ENCODE assay signal across 7 cellular contexts in the genomic region with DNA sequence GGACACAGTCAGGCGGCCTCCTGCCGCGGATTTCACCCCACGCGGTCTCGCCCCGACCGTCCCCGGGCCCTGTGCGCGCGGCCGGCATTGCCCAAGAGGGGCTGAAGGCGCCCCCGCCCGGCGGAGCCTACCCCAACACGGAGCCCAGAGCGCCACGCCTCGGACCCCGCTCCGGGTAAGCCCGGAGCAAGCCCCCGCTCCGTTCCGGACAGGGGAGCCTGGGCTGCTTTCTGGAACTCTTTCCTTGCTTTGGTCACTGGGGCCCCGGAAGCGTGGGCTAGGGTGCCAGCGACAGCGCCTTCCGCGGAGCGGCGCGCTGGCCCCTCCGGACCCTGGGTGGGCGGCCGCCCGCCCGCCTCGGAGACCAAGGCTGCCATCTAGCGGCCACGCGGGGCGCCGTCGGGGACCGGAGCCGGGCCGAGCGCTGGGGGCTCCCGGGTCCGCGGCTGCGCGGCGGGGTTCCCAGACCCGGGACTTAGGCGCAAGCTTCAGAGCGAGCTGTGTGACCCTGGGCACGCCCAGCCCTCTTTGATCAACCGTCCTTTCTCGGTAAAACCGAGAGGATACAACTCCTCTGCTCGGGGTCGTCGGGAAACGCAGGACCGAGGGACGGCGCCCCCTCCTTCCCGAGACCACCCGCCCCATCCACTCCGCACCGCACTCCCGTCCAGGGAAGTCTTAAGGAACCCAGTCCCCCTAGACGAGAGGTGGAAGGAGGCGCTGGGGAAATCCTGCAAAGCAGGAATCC. TPM values are rescaled to one million over a fixed set of nuclear protein-coding genes. Genes with fewer than 3 reads are reported as not detected.
A peak's percentile ranks its signal among the peaks of the same experiment; 100 is the strongest.
DNase-seq lines count a peak whose midpoint lies in the region; ATAC-seq, FAIRE-seq and TF ChIP-seq lines count a peak whose summit lies in the region.

No MANE protein-coding gene starts in this region.

- no peak for TF ChIP-seq POLR2A in K562 (conservative IDR thresholded peaks at IDR 0.05)

- H3K36me3 ChIP-seq in SU-DHL-6 (ENCODE audit: low read length) (no peaks in the 10 kb centered on the region), K562 (ENCODE audit: control insufficient read depth, insufficient read depth, low read length) (no peaks in the 10 kb centered on the region), keratinocyte (ENCODE audit: control insufficient read depth in 2 of 2, extremely low read depth in 1 of 2, insufficient read depth in 2 of 2, low read length in 2 of 2) (no peaks in the 10 kb centered on the region)

- H3K27me3 ChIP-seq in SU-DHL-6 (ENCODE audit: low read length) (no peaks in the 10 kb centered on the region), K562 (ENCODE audit: control insufficient read depth in 2 of 2, insufficient read depth in 2 of 2, low read length in 2 of 2) (no peaks in the 10 kb centered on the region; a peak in 1 of 5 replicates), keratinocyte (ENCODE audit: control insufficient read depth, extremely low read depth, insufficient read depth, low read length) (peaks cover 70% of the 10 kb centered on the region)

- 24% methylated on average over 60 of the region's 79 CpGs for WGBS in K562 (ENCODE audit: insufficient coverage, low coverage, missing lambda C conversion rate)

- H3K9ac ChIP-seq in SU-DHL-6 (ENCODE audit: low read length), result no peak overlapping the region
- H3K9ac ChIP-seq in K562 (ENCODE audit: insufficient read depth in 1 of 2, low read depth in 2 of 2, low read length in 2 of 2), result peak overlapping the region; percentile 37 to 84; a peak in 3 of 4 replicates
- no peak overlapping the region for H3K9ac ChIP-seq in keratinocyte (ENCODE audit: control insufficient read depth, extremely low read depth, insufficient read depth, low read length)

- H3K27ac ChIP-seq in SU-DHL-6 (ENCODE audit: low read depth, low read length), result no peak overlapping the region
- no peak overlapping the region for H3K27ac ChIP-seq in K562 (ENCODE audit: extremely low read depth, low read depth, low read length)
- no peak overlapping the region for H3K27ac ChIP-seq in keratinocyte (ENCODE audit: control insufficient read depth, insufficient read depth, low read length)

- no peak for TF ChIP-seq EP300 in K562 (IDR thresholded peaks at IDR 0.05; ENCODE audit: low read length)

- no peak overlapping the region for H3K4me3 ChIP-seq in SU-DHL-6 (ENCODE audit: insufficient read depth, low read length, poor library complexity, severe bottlenecking)
- H3K4me3 ChIP-seq in K562, result peak overlapping the region; percentile 23
- H3K4me3 ChIP-seq in keratinocyte (ENCODE audit: control insufficient read depth in 2 of 3, extremely low read depth in 1 of 3, insufficient read depth in 2 of 3, low read depth in 1 of 3, low read length in 3 of 3), result no peak overlapping the region

- no peak overlapping the region for H2AFZ ChIP-seq in SU-DHL-6 (ENCODE audit: low read depth, low read length, severe bottlenecking)
- H2AFZ ChIP-seq in K562 (ENCODE audit: low read depth, low read length), result peak overlapping the region; percentile 95
- H2AFZ ChIP-seq in keratinocyte (ENCODE audit: control insufficient read depth, low read length), result no peak overlapping the region

- CTCF ChIA-PET in K562 (lab: Yijun Ruan, JAX; ENCODE audit: low intra/inter-chr PET ratio), result interaction anchor here (0.6 to 2.1 kb wide), 2 partner anchors 82 to 210 kb away, joined by 4 to 9 read pairs; no protein-coding TSS in a partner anchor

- H4K20me1 ChIP-seq in SU-DHL-6 (ENCODE audit: low read depth, low read length) (no peaks in the 10 kb centered on the region), K562 (replicated peaks; ENCODE audit: control insufficient read depth, insufficient read depth, low read length) (no peaks in the 10 kb centered on the region), keratinocyte (ENCODE audit: control insufficient read depth, extremely low read depth, insufficient read depth, low read length) (no peaks in the 10 kb centered on the region)

- no peaks in the 10 kb centered on the region for H3K9me3 ChIP-seq in SU-DHL-6 (ENCODE audit: insufficient read depth, low read length)
- H3K9me3 ChIP-seq in K562 (replicated peaks; ENCODE audit: control insufficient read depth, insufficient read depth, low read depth, low read length), result peaks cover 21% of the 10 kb centered on the region
- no peaks in the 10 kb centered on the region for H3K9me3 ChIP-seq in keratinocyte (ENCODE audit: control insufficient read depth, low read depth, low read length)

- FAIRE-seq in K562 (lab: Jason Lieb, UNC), result no peak
- FAIRE-seq in keratinocyte (lab: Jason Lieb, UNC), result no peak

- no peaks in the 10 kb centered on the region for H3K9me1 ChIP-seq in K562 (ENCODE audit: control insufficient read depth, insufficient read depth, low read length)
- no peaks in the 10 kb centered on the region for H3K9me1 ChIP-seq in keratinocyte (ENCODE audit: control insufficient read depth, extremely low read depth, insufficient read depth, low read length)

- in situ Hi-C loops in K562 (cut with MboI), result loop anchor here (5.0 kb wide), 1 partner anchor 206 kb away; no protein-coding TSS in a partner anchor

- DNase-seq in GM19238 (ENCODE audit: insufficient read length, low spot score) (peak; percentile 45), K562 (ENCODE audit: extremely low read depth in 1 of 4, low spot score in 3 of 4) (peak; percentile 68 to 93 (median 88)), keratinocyte (ENCODE audit: low read depth, low spot score) (no peak)
- DNase-seq in stimulated activated CD4-positive, alpha-beta T cell treated with anti-CD3 and anti-CD28 coated beads, TNF-alpha, amount 100 ng/mL, for 4 hours (ENCODE audit: low read depth in 3 of 3), result peak in 2 of 3 experiments; percentile 33 to 35

- POLR2A ChIA-PET in K562 (lab: Yijun Ruan, JAX), result no interaction called here

- ATAC-seq in K562, result peak; percentile 69
- ATAC-seq in HG03108 (IDR thresholded peaks at IDR 0.05; ENCODE audit: unreplicated experiment), result no peak
- ATAC-seq in HG03571 (IDR thresholded peaks at IDR 0.05; ENCODE audit: unreplicated experiment), result no peak

- dilution Hi-C loops in keratinocyte (cut with MboI; ENCODE audit: extremely low pct_ligation_motif_present, low sequenced_read_pairs), result loop anchor here (25.0 kb wide), 1 partner anchor 281 kb away; no protein-coding TSS in a partner anchor

- intact Hi-C loops in K562 (cut with micrococcal nuclease), result loop anchor here (5.0 to 10.0 kb wide), 2 partner anchors 73 to 96 kb away; no protein-coding TSS in a partner anchor

- H3K4me1 ChIP-seq in K562 (replicated peaks in 1 of 2; ENCODE audit: control insufficient read depth in 2 of 2, insufficient read depth in 2 of 2, low read length in 2 of 2) (peaks cover 30 to 32% of the 10 kb centered on the region in 2 experiments), keratinocyte (ENCODE audit: control insufficient read depth, extremely low read depth, insufficient read depth, low read length) (no peaks in the 10 kb centered on the region)

- no peaks in the 10 kb centered on the region for H3F3A ChIP-seq in SU-DHL-6 (ENCODE audit: insufficient read depth)

- TF ChIP-seq RAD21 in K562 (CRISPR knock-in tag; conservative IDR thresholded peaks at IDR 0.05 in 1 of 2, IDR thresholded peaks at IDR 0.05 in 1 of 2), result peak; percentile 91 to 96

- H3K9me2 ChIP-seq in SU-DHL-6 (replicated peaks; ENCODE audit: insufficient read depth, low read length), result no peaks in the 10 kb centered on the region

- H3K4me2 ChIP-seq in SU-DHL-6 (ENCODE audit: low read depth, low read length, poor library complexity, severe bottlenecking) (no peak overlapping the region), K562 (ENCODE audit: insufficient read depth, low read length) (peak overlapping the region; percentile 65), keratinocyte (ENCODE audit: control insufficient read depth, extremely low read depth, insufficient read depth, low read depth, low read length) (peak overlapping the region; percentile 39)

- TF ChIP-seq CTCF in SU-DHL-6 (IDR thresholded peaks at IDR 0.05; ENCODE audit: insufficient read depth, low read length, poor library complexity, severe bottlenecking) (peak; percentile 78), K562 (IDR thresholded peaks at IDR 0.05 in 2 of 3, conservative IDR thresholded peaks at IDR 0.05 in 1 of 3; ENCODE audit: insufficient read depth in 2 of 3, low read depth in 1 of 3, low read length in 3 of 3) (peak; percentile 83 to 97 (median 83)), keratinocyte (optimal IDR thresholded peaks at IDR 0.05 in 1 of 3, IDR thresholded peaks at IDR 0.05 in 1 of 3, conservative IDR thresholded peaks at IDR 0.05 in 1 of 3; ENCODE audit: extremely low read depth in 1 of 3, insufficient read depth in 2 of 3, low read length in 3 of 3) (peak in 2 of 3 experiments; percentile 58 to 68)

- no peaks in the 10 kb centered on the region for H3K79me2 ChIP-seq in SU-DHL-6 (ENCODE audit: insufficient read depth, low read length)
- no peaks in the 10 kb centered on the region for H3K79me2 ChIP-seq in K562 (ENCODE audit: control insufficient read depth, insufficient read depth, low read length)
- no peaks in the 10 kb centered on the region for H3K79me2 ChIP-seq in keratinocyte (ENCODE audit: control insufficient read depth, insufficient read depth, low read length)

- no TSS peak for BruUV-seq in K562 (replicated peaks; lab: Mats Ljungman, UMichigan)

RNA-seq across cellular contexts. Expression of gene RRAGC, which starts 41.4 kb away (rescaled TPM):
- total RNA-seq in K562 (2011; cell fraction: chromatin; rRNA removed; ENCODE audit: low replicate concordance), result 9.8 and 29.7 TPM in 2 replicates
- 6.5 and 6.7 TPM in 2 replicates for total RNA-seq in K562 (2011; cell fraction: nucleolus; rRNA removed)
- 12.3 and 24.0 TPM in 2 replicates for total RNA-seq in K562 (2011; cell fraction: nucleoplasm; rRNA removed)
- 3.9 and 4.4 TPM in 2 replicates for total RNA-seq in K562 (2014; rRNA removed)
- total RNA-seq in K562 (2014; rRNA removed; fragmentation: Illumina TruSeq; extraction: Trizol), result 10.7 and 11.9 TPM in 2 replicates
- 13.1 and 13.4 TPM in 2 replicates for total RNA-seq in K562 (2015; rRNA removed; fragmentation: Illumina TruSeq; extraction: Trizol)
- total RNA-seq in K562 (2021), result 13.6 and 14.6 TPM in 2 replicates
- 9.4 and 10.9 TPM in 2 replicates for polyA plus RNA-seq in K562 (2011; rRNA removed)
- polyA plus RNA-seq in K562 (2011; cell fraction: cytosol; rRNA removed), result 2.7 and 7.6 TPM in 2 replicates
- polyA plus RNA-seq in K562 (2011; cell fraction: nucleus; rRNA removed), result 3.3 and 4.9 TPM in 2 replicates
- polyA plus RNA-seq in K562 (2012), result 18.3 and 27.8 TPM in 2 replicates
- 14.2 and 14.8 TPM in 2 replicates for polyA plus RNA-seq in K562 (2014; fragmentation: Illumina TruSeq; extraction: Trizol)
- polyA plus RNA-seq in K562 (2014; fragmentation: Nextera tagmentation; extraction: Ambion mirVana), result 10 to 100 TPM; 10.4 to 16.9 TPM
- 7.3 and 10.6 TPM in 2 replicates for polyA plus RNA-seq in K562 (2014; rRNA removed)
- 8.5 and 10.3 TPM in 2 replicates for polyA minus RNA-seq in K562 (2011; rRNA and poly(A)+ RNA removed)
- polyA minus RNA-seq in K562 (2011; cell fraction: cytosol; rRNA and poly(A)+ RNA removed), result 5.1 and 5.2 TPM in 2 replicates
- polyA minus RNA-seq in K562 (2011; cell fraction: nucleus; rRNA and poly(A)+ RNA removed), result 2.2 and 6.1 TPM in 2 replicates
- 28.8 to 37.8 TPM (median 29.0 TPM) in 3 replicates for polyA plus RNA-seq in keratinocyte
- polyA plus RNA-seq in keratinocyte (2011; ENCODE audit: low read depth), result 38.0 TPM
- 35.0 and 69.4 TPM in 2 replicates for polyA plus RNA-seq in keratinocyte (2011; cell fraction: cytosol; rRNA removed)
- 31.2 and 39.3 TPM in 2 replicates for polyA plus RNA-seq in keratinocyte (2011; cell fraction: nucleus; rRNA removed)
- 36.9 and 63.5 TPM in 2 replicates for polyA plus RNA-seq in keratinocyte (2012; ENCODE audit: low replicate concordance)
- 7.8 to 24.3 TPM (median 14.8 TPM) in 3 replicates for polyA minus RNA-seq in keratinocyte
- polyA minus RNA-seq in keratinocyte (2011; cell fraction: cytosol; rRNA and poly(A)+ RNA removed), result 17.5 TPM
- 9.5 and 20.6 TPM in 2 replicates for polyA minus RNA-seq in keratinocyte (2011; cell fraction: nucleus; rRNA and poly(A)+ RNA removed)

RNA-seq across cellular contexts. Expression of gene MYCBP, which starts 55.0 kb away (rescaled TPM):
- 4.2 and 8.4 TPM in 2 replicates for total RNA-seq in K562 (2011; cell fraction: chromatin; rRNA removed; ENCODE audit: low replicate concordance)
- 4.3 and 4.8 TPM in 2 replicates for total RNA-seq in K562 (2011; cell fraction: nucleolus; rRNA removed)
- total RNA-seq in K562 (2011; cell fraction: nucleoplasm; rRNA removed), result 12.2 and 25.1 TPM in 2 replicates
- total RNA-seq in K562 (2014; rRNA removed), result 32.3 and 33.5 TPM in 2 replicates
- 76.2 and 86.3 TPM in 2 replicates for total RNA-seq in K562 (2014; rRNA removed; fragmentation: Illumina TruSeq; extraction: Trizol)
- total RNA-seq in K562 (2015; rRNA removed; fragmentation: Illumina TruSeq; extraction: Trizol), result 43.9 and 49.6 TPM in 2 replicates
- total RNA-seq in K562 (2021), result 78.9 and 92.3 TPM in 2 replicates
- polyA plus RNA-seq in K562 (2011; rRNA removed), result 61.3 and 72.9 TPM in 2 replicates
- 28.2 and 58.9 TPM in 2 replicates for polyA plus RNA-seq in K562 (2011; cell fraction: cytosol; rRNA removed)
- 14.8 and 26.1 TPM in 2 replicates for polyA plus RNA-seq in K562 (2011; cell fraction: nucleus; rRNA removed)
- polyA plus RNA-seq in K562 (2012), result 40.5 and 51.2 TPM in 2 replicates
- 64.4 and 71.2 TPM in 2 replicates for polyA plus RNA-seq in K562 (2014; fragmentation: Illumina TruSeq; extraction: Trizol)
- 100 to 1,000 TPM; 227 to 253 TPM for polyA plus RNA-seq in K562 (2014; fragmentation: Nextera tagmentation; extraction: Ambion mirVana)
- polyA plus RNA-seq in K562 (2014; rRNA removed), result 51.4 and 53.7 TPM in 2 replicates
- 47.8 and 54.5 TPM in 2 replicates for polyA minus RNA-seq in K562 (2011; rRNA and poly(A)+ RNA removed)
- polyA minus RNA-seq in K562 (2011; cell fraction: cytosol; rRNA and poly(A)+ RNA removed), result 16.3 and 23.9 TPM in 2 replicates
- polyA minus RNA-seq in K562 (2011; cell fraction: nucleus; rRNA and poly(A)+ RNA removed), result 3.2 and 8.7 TPM in 2 replicates
- 22.4 to 39.9 TPM (median 23.9 TPM) in 3 replicates for polyA plus RNA-seq in keratinocyte
- 29.6 TPM for polyA plus RNA-seq in keratinocyte (2011; ENCODE audit: low read depth)
- polyA plus RNA-seq in keratinocyte (2011; cell fraction: cytosol; rRNA removed), result 22.3 and 40.8 TPM in 2 replicates
- 11.5 and 14.7 TPM in 2 replicates for polyA plus RNA-seq in keratinocyte (2011; cell fraction: nucleus; rRNA removed)
- polyA plus RNA-seq in keratinocyte (2012; ENCODE audit: low replicate concordance), result 16.3 and 23.2 TPM in 2 replicates
- 6.0 to 25.8 TPM (median 16.8 TPM) in 3 replicates for polyA minus RNA-seq in keratinocyte
- polyA minus RNA-seq in keratinocyte (2011; cell fraction: cytosol; rRNA and poly(A)+ RNA removed), result 11.5 TPM
- polyA minus RNA-seq in keratinocyte (2011; cell fraction: nucleus; rRNA and poly(A)+ RNA removed), result 5.4 and 7.0 TPM in 2 replicates

Comparison
In these comparisons a context has a peak if more than half of its experiments do, and no peak if none do; other contexts are left out.
1. H3K9ac ChIP-seq: peak in K562 (2 of 2); none in SU-DHL-6 (single experiment) and keratinocyte (single experiment).
2. Peak in every context shown above with its lines, with median percentiles within 50 percentile points of each other: CTCF ChIP-seq.